Comparison of ENCODE assay signal across 17 cellular contexts in genomic region chr22:30720263-30720837, GRCh38. TPM values are rescaled to one million over a fixed set of nuclear protein-coding genes. Genes with fewer than 3 reads are reported as not detected.
A peak's percentile ranks its signal among the peaks of the same experiment; 100 is the strongest.
DNase-seq lines count a peak whose midpoint lies in the region; ATAC-seq, FAIRE-seq and TF ChIP-seq lines count a peak whose summit lies in the region.
"Had no signal": no experiment of that assay in that cellular context is flagged by ENCODE, and none has a peak within 500 bp of the region (broad histone marks: within the 10 kb centered on the region; RNA-seq: fewer than 3 reads in every experiment).

No MANE protein-coding gene starts in this region.

- H3K36me3 ChIP-seq in bronchial epithelial cell (ENCODE audit: control insufficient read depth, insufficient read depth, low read length) (no peaks in the 10 kb centered on the region), psoas muscle (ENCODE audit: insufficient read depth in 1 of 2, low read depth in 1 of 2) (no peaks in the 10 kb centered on the region)
- H3K36me3 ChIP-seq: SJCRH30 had no signal

- FAIRE-seq in GM12891 (lab: Jason Lieb, UNC) (peak; percentile 43), bronchial epithelial cell (lab: Jason Lieb, UNC) (peak; percentile 23), GM19239 (lab: Jason Lieb, UNC) (no peak)
- FAIRE-seq: HTR-8/SVneo had no signal

- ATAC-seq in psoas muscle, result peak; percentile 62 to 73 (median 67)
- no peak for ATAC-seq in GM19328 (IDR thresholded peaks at IDR 0.05; ENCODE audit: unreplicated experiment)

- WGBS in psoas muscle, 3 donors, result 23 to 53% (median 32%) methylated on average over 5 of the region's 5 CpGs

- no peaks in the 10 kb centered on the region for H3K27me3 ChIP-seq in bronchial epithelial cell (ENCODE audit: control insufficient read depth, insufficient read depth, low read length)
- H3K27me3 ChIP-seq in psoas muscle (ENCODE audit: insufficient read depth in 3 of 3, low read length in 2 of 3), result no peaks in the 10 kb centered on the region
- H3K27me3 ChIP-seq: SJCRH30 had no signal

- H3K4me3 ChIP-seq in bronchial epithelial cell (ENCODE audit: low read depth, low read length) (no peak overlapping the region), psoas muscle (no peak overlapping the region)
- H3K4me3 ChIP-seq: GM23248, SJCRH30 had no signal

- no peak for TF ChIP-seq POLR2A in GM12891 (IDR thresholded peaks at IDR 0.05; ENCODE audit: low read depth, low read length)

- no peak for DNase-seq in GM12891 (ENCODE audit: insufficient read length, low spot score)
- DNase-seq in NCI-H446 treated with DMSO at 0.1 percent for 48 hours (lab: John Stamatoyannopoulos, UW), result peak; percentile 39
- no peak for DNase-seq in bronchial epithelial cell (ENCODE audit: low read depth)
- DNase-seq in psoas muscle, result no peak
- DNase-seq in NCI-H1092 treated with DMSO at 0.1 percent for 48 hours (lab: John Stamatoyannopoulos, UW), result no peak
- DNase-seq in GM19239 (ENCODE audit: insufficient read length, low spot score), result no peak
- DNase-seq: Caco-2, DMS153, GM23248, HCEC 1CT, NCI-H1105, NCI-H1694, NCI-H226, NCI-H69, SJCRH30 had no signal

- H3K27ac ChIP-seq in psoas muscle, result no peak overlapping the region
- H3K27ac ChIP-seq: GM23248, SJCRH30 had no signal

- TF ChIP-seq CTCF in bronchial epithelial cell (IDR thresholded peaks at IDR 0.05; ENCODE audit: insufficient read depth, low read length, severe bottlenecking) (no peak), psoas muscle (IDR thresholded peaks at IDR 0.05) (no peak)

- no peaks in the 10 kb centered on the region for H3K9me3 ChIP-seq in psoas muscle
- H3K9me3 ChIP-seq: Caco-2, SJCRH30 had no signal

- intact Hi-C loops in psoas muscle (cut with DNase I), result no loop called here

- H3K4me1 ChIP-seq in psoas muscle, result peaks cover 7% of the 10 kb centered on the region
- H3K4me1 ChIP-seq: Caco-2, SJCRH30 had no signal

TF ChIP-seq in GM12891, 5 proteins besides CTCF, POLR2A, EP300 and RAD21:
- TF ChIP-seq SPI1 (IDR thresholded peaks at IDR 0.05; ENCODE audit: low read depth, low read length), result no peak
- no peak for TF ChIP-seq POLR2AphosphoS5 (IDR thresholded peaks at IDR 0.05; ENCODE audit: low read depth, low read length)
- no peak for TF ChIP-seq TAF1 (IDR thresholded peaks at IDR 0.05; ENCODE audit: low read depth, low read length)
- no peak for TF ChIP-seq POU2F2 (IDR thresholded peaks at IDR 0.05; ENCODE audit: low read depth, low read length)
- TF ChIP-seq PAX5 (IDR thresholded peaks at IDR 0.05; ENCODE audit: insufficient read depth, low read length, severe bottlenecking), result no peak

RNA-seq across cellular contexts. Expression of gene OSBP2, which starts 25.7 kb away (rescaled TPM):
- polyA plus RNA-seq in GM12891 (2012; ENCODE audit: low read depth, missing spikeins), result 0.35 TPM
- total RNA-seq in bronchial epithelial cell (23.4 and 32.8 TPM in 2 replicates), psoas muscle (1 to 10 TPM; 2.5 to 8.2 (median 3.3) TPM)
- polyA plus RNA-seq in psoas muscle, result 1 to 10 TPM in 2 of 3 donors, under 1 TPM in 1; 0.27 to 1.7 (median 1.4) TPM
- total RNA-seq: SJCRH30 had no signal

RNA-seq across cellular contexts. Expression of gene DUSP18, which starts 52.7 kb away (rescaled TPM):
- 3.1 TPM for polyA plus RNA-seq in GM12891 (2012; ENCODE audit: low read depth, missing spikeins)
- total RNA-seq in bronchial epithelial cell (5.3 and 11.3 TPM in 2 replicates), psoas muscle (1 to 10 TPM in 3 of 4 donors, under 1 TPM in 1; 0.69 to 1.6 (median 1.3) TPM)
- polyA plus RNA-seq in psoas muscle, result 1 to 10 TPM in 2 of 3 donors, under 1 TPM in 1; 0.65 to 3.8 (median 1.5) TPM
